ENCODE assay signal across 15 cellular contexts in genomic region chr4:3207531-3208037, GRCh38. TPM values are rescaled to one million over a fixed set of nuclear protein-coding genes. Genes with fewer than 3 reads are reported as not detected.
DNase-seq lines count a peak whose midpoint lies in the region; ATAC-seq and TF ChIP-seq lines count a peak whose summit lies in the region.
"Had no signal": no experiment of that assay in that cellular context is flagged by ENCODE, and none has a peak within 500 bp of the region (broad histone marks: within the 10 kb centered on the region; RNA-seq: fewer than 3 reads in every experiment).

No MANE protein-coding gene starts in this region.

- 82 to 90% (median 88%) methylated on average over 5 of the region's 5 CpGs for WGBS in psoas muscle, 3 donors

- no peak overlapping the region for H3K4me3 Mint-ChIP-seq in CD4-positive, CD25-positive, alpha-beta regulatory T cell
- no peak overlapping the region for H3K4me3 Mint-ChIP-seq in nephron
- H3K4me3 Mint-ChIP-seq: IgD-negative memory B cell; stimulated activated memory B cell treated with anti-CD40 and anti-IgM and Interleukin-4, amounts not matched to agents 10 μg/mL and 1 μg/mL and 100 μg/mL, for 72 hours had no signal

- H3K4me3 ChIP-seq in CD4-positive, CD25-positive, alpha-beta regulatory T cell (ENCODE audit: low read depth, low read length): no peak overlapping the region
- H3K4me3 ChIP-seq in H7 (ENCODE audit: insufficient read depth, low read depth, low read length) (no peak overlapping the region), psoas muscle (no peak overlapping the region)

- no peaks in the 10 kb centered on the region for H3K9me3 Mint-ChIP-seq in CD4-positive, CD25-positive, alpha-beta regulatory T cell
- no peaks in the 10 kb centered on the region for H3K9me3 Mint-ChIP-seq in nephron
- H3K9me3 Mint-ChIP-seq: activated T-helper 2 cell treated with anti-CD3 and anti-CD28 coated beads, Interferon-gamma antibody, Interleukin-2, Interleukin-4, amounts not matched to agents 10 μg/mL and 5 μg/mL and 100 μg/mL, durations not matched to agents 14 hours and 24 hours and 36 hours; IgD-negative memory B cell; stimulated activated memory B cell treated with anti-CD40 and anti-IgM and Interleukin-4, amounts not matched to agents 10 μg/mL and 1 μg/mL and 100 μg/mL, for 72 hours had no signal

- no peaks in the 10 kb centered on the region for H3K27me3 Mint-ChIP-seq in CD4-positive, CD25-positive, alpha-beta regulatory T cell
- H3K27me3 Mint-ChIP-seq in nephron (ENCODE audit: low read depth): no peaks in the 10 kb centered on the region
- H3K27me3 Mint-ChIP-seq: stimulated activated memory B cell treated with anti-CD40 and anti-IgM and Interleukin-4, amounts not matched to agents 10 μg/mL and 1 μg/mL and 100 μg/mL, for 72 hours had no signal

- peaks cover 41% of the 10 kb centered on the region for H3K36me3 Mint-ChIP-seq in CD4-positive, CD25-positive, alpha-beta regulatory T cell
- H3K36me3 Mint-ChIP-seq in nephron (ENCODE audit: low read depth): peaks cover 55% of the 10 kb centered on the region

- ATAC-seq in CD4-positive, CD25-positive, alpha-beta regulatory T cell (ENCODE audit: low read depth in 2 of 2): no peak
- ATAC-seq in psoas muscle: no peak
- no peak for ATAC-seq in HG02938 (IDR thresholded peaks at IDR 0.05; ENCODE audit: unreplicated experiment)
- ATAC-seq: sciatic nerve; stimulated activated memory B cell treated with anti-CD40 and anti-IgM and Interleukin-4, amounts not matched to agents 10 μg/mL and 1 μg/mL and 100 μg/mL, for 72 hours had no signal

- no peaks in the 10 kb centered on the region for H3K27me3 ChIP-seq in CD4-positive, CD25-positive, alpha-beta regulatory T cell (ENCODE audit: control insufficient read depth, insufficient read depth, low read length)
- no peaks in the 10 kb centered on the region for H3K27me3 ChIP-seq in H7 (ENCODE audit: control insufficient read depth, insufficient read depth, low read length)
- H3K27me3 ChIP-seq in psoas muscle (ENCODE audit: insufficient read depth in 3 of 3, low read length in 2 of 3): no peaks in the 10 kb centered on the region

- H3K4me1 Mint-ChIP-seq in CD4-positive, CD25-positive, alpha-beta regulatory T cell: peaks cover 27 to 45% (median 29%) of the 10 kb centered on the region in 4 donors
- peaks cover 14% of the 10 kb centered on the region for H3K4me1 Mint-ChIP-seq in nephron

- peaks cover 61% of the 10 kb centered on the region for H3K36me3 ChIP-seq in CD4-positive, CD25-positive, alpha-beta regulatory T cell (ENCODE audit: control insufficient read depth, insufficient read depth, low read length)
- H3K36me3 ChIP-seq in H7 (replicated peaks; ENCODE audit: control insufficient read depth, insufficient read depth, low read length) (peaks cover 19% of the 10 kb centered on the region), psoas muscle (ENCODE audit: insufficient read depth in 1 of 2, low read depth in 1 of 2) (peaks cover 4 to 66% of the 10 kb centered on the region in 2 donors)

- DNase-seq in CD4-positive, CD25-positive, alpha-beta regulatory T cell: no peak
- DNase-seq in MV-4-11 (lab: John Stamatoyannopoulos, UW): peak; percentile 11
- DNase-seq in fibroblast of peridontal ligament (ENCODE audit: extremely low read depth): peak; percentile 77
- DNase-seq in H7: no peak
- no peak for DNase-seq in psoas muscle
- no peak for DNase-seq in NCI-H2171 (lab: John Stamatoyannopoulos, UW)
- DNase-seq: activated CD4-positive, alpha-beta T cell treated with anti-CD3 and anti-CD28 coated beads, Interleukin-2, amount 50 U/mL, for 4 hours; NCI-H526 treated with DMSO at 0.1 percent for 48 hours; stimulated activated CD4-positive, alpha-beta T cell treated with anti-CD3 and anti-CD28 coated beads, Interleukin-4, amount 100 ng/mL, for 4 hours had no signal

- peaks cover 23% of the 10 kb centered on the region for H3K4me1 ChIP-seq in CD4-positive, CD25-positive, alpha-beta regulatory T cell (ENCODE audit: control insufficient read depth, insufficient read depth, low read length, poor library complexity, severe bottlenecking)
- H3K4me1 ChIP-seq in psoas muscle: peaks cover 21% of the 10 kb centered on the region

- TF ChIP-seq CTCF in nephron (IDR thresholded peaks at IDR 0.05; ENCODE audit: unreplicated experiment in 3 of 3) (peak in 1 of 3 experiments; percentile 1), psoas muscle (IDR thresholded peaks at IDR 0.05) (no peak)

- peak overlapping the region in 2 of 3 donors; percentile 56 to 68 for H3K27ac Mint-ChIP-seq in CD4-positive, CD25-positive, alpha-beta regulatory T cell
- peak overlapping the region; percentile 14 to 70 (median 33) for H3K27ac Mint-ChIP-seq in nephron
- H3K27ac Mint-ChIP-seq: activated T-helper 2 cell treated with anti-CD3 and anti-CD28 coated beads, Interferon-gamma antibody, Interleukin-2, Interleukin-4, amounts not matched to agents 10 μg/mL and 5 μg/mL and 100 μg/mL, durations not matched to agents 14 hours and 24 hours and 36 hours; IgD-negative memory B cell; stimulated activated memory B cell treated with anti-CD40 and anti-IgM and Interleukin-4, amounts not matched to agents 10 μg/mL and 1 μg/mL and 100 μg/mL, for 72 hours had no signal

- H3K9me3 ChIP-seq in CD4-positive, CD25-positive, alpha-beta regulatory T cell (ENCODE audit: control insufficient read depth in 2 of 2, low read length in 2 of 2): no peaks in the 10 kb centered on the region
- H3K9me3 ChIP-seq in psoas muscle: no peaks in the 10 kb centered on the region

- intact Hi-C loops in psoas muscle (cut with DNase I): no loop called here

- no peak overlapping the region for H3K27ac ChIP-seq in CD4-positive, CD25-positive, alpha-beta regulatory T cell (ENCODE audit: insufficient read depth, low read length, poor library complexity, severe bottlenecking)
- no peak overlapping the region for H3K27ac ChIP-seq in psoas muscle

RNA-seq across cellular contexts. Expression of gene MSANTD1, which starts 41.4 kb away (rescaled TPM):
- total RNA-seq in CD4-positive, CD25-positive, alpha-beta regulatory T cell: 2.0 TPM
- polyA plus RNA-seq in CD4-positive, CD25-positive, alpha-beta regulatory T cell: under 1 TPM in 2 of 4 donors, not detected in 2; 0.05 to 0.22 TPM
- total RNA-seq in H7 (2014; rRNA removed; shearing (Covaris generic)): 0.07 and 0.24 TPM in 2 replicates
- under 1 TPM; 0.25 to 0.94 (median 0.70) TPM for total RNA-seq in psoas muscle
- under 1 TPM; 0.11 to 0.34 (median 0.27) TPM for polyA plus RNA-seq in psoas muscle
- polyA plus RNA-seq: IgD-negative memory B cell had no signal

Comparison
In these comparisons a context has a peak if more than half of its experiments do, and no peak if none do; other contexts are left out.
1. DNase-seq: peak in MV-4-11 (single experiment) and fibroblast of peridontal ligament (single experiment); none in CD4-positive, CD25-positive, alpha-beta regulatory T cell (0 of 3), H7 (single experiment), psoas muscle (0 of 2) and NCI-H2171 (single experiment).